ENCODE assay signal across 8 cellular contexts in the genomic region with DNA sequence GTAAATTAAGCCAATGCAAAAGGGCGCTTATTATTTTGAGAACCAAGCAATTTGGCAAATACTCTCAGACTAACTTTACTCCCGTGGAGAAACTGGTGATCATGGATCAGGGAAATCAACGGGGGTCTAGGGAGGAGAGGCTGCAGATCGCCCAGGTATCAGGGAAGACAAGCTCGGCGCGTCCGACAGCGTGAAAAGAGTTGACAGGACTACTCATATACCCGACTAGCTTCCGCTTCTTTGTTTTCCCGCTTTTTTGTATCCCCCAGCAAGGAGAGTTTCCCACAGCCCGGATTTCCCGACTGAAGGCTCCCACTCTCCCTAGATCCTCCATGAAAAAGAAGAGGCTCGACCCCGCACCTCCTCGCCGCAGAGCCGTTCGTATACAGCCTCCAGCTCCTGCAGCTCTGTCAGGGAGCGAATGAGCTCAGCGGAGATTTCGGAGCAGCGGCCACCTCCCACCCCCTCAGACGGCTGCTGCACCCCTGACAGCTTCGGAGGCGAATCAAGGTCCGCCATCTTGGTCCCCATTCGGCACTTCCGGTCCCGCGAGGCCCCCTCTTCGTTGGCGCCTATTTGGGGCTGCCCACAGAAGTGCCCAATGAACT. TPM values are rescaled to one million over a fixed set of nuclear protein-coding genes. Genes with fewer than 3 reads are reported as not detected.
DNase-seq lines count a peak whose midpoint lies in the region; ATAC-seq and TF ChIP-seq lines count a peak whose summit lies in the region.

A gene (minus strand): TSS at position 542 of the 608 bp plus-strand sequence. CDS start 11 bp downstream, at position 531.

- ATAC-seq in GM21717 (IDR thresholded peaks at IDR 0.05; ENCODE audit: unreplicated experiment) (peak; percentile 60), omental fat pad (ENCODE audit: low FRiP score) (peak; percentile 81)
- peak; percentile 81 to 85 for ATAC-seq in activated naive CD4-positive, alpha-beta T cell treated with anti-CD3 and anti-CD28 coated beads, Interleukin-2, amount 50 U/mL, for 72 hours

- H3K4me2 ChIP-seq in Loucy (ENCODE audit: low read depth, low read length, poor library complexity, severe bottlenecking) = peak within 1 kb of the TSS; percentile 99

- H3K79me2 ChIP-seq in Loucy (ENCODE audit: insufficient read depth, low read length) = peaks cover 63% of the 10 kb centered on the region

- peaks cover 61% of the 10 kb centered on the region for H4K20me1 ChIP-seq in Loucy (ENCODE audit: insufficient read depth, low read length, poor library complexity, severe bottlenecking)

- H3K27me3 ChIP-seq in Loucy (ENCODE audit: insufficient read depth, low read length, poor library complexity, severe bottlenecking) (peaks cover 9% of the 10 kb centered on the region), testis (no peaks in the 10 kb centered on the region)

- intact Hi-C loops in testis (cut with DNase I; ENCODE audit: low total_unique reads) = loop anchor here (10.0 kb wide), 1 partner anchor 132 kb away; no protein-coding TSS in a partner anchor

- peak within 1 kb of the TSS; percentile 99 for H3K9ac ChIP-seq in Loucy (ENCODE audit: low read depth, low read length, poor library complexity, severe bottlenecking)

- peaks cover 16% of the 10 kb centered on the region for H3K36me3 ChIP-seq in Loucy (ENCODE audit: insufficient read depth, low read length)
- no peaks in the 10 kb centered on the region for H3K36me3 ChIP-seq in testis (ENCODE audit: low read depth, missing control alignments)

- H2AFZ ChIP-seq in Loucy (ENCODE audit: low read length) = peak within 1 kb of the TSS; percentile 94

- no peak for TF ChIP-seq CTCF in Loucy (conservative IDR thresholded peaks at IDR 0.05; ENCODE audit: low read length)
- no peak for TF ChIP-seq CTCF in omental fat pad (IDR thresholded peaks at IDR 0.05)
- TF ChIP-seq CTCF in testis (IDR thresholded peaks at IDR 0.05) = no peak

- H3K4me3 ChIP-seq in Loucy (ENCODE audit: low read length, poor library complexity, severe bottlenecking) = peak within 1 kb of the TSS; percentile 99
- H3K4me3 ChIP-seq in testis = peak within 1 kb of the TSS; percentile 78 to 98

- H3K4me1 ChIP-seq in Loucy (ENCODE audit: insufficient read depth, low read length, poor library complexity, severe bottlenecking) (peaks cover 46% of the 10 kb centered on the region), testis (peaks cover 8% of the 10 kb centered on the region)

- peaks cover 7% of the 10 kb centered on the region for H3F3A ChIP-seq in Loucy (ENCODE audit: low read depth)

- H3K9me2 ChIP-seq in Loucy (replicated peaks; ENCODE audit: low read depth, low read length) = no peaks in the 10 kb centered on the region

- no peak for TF ChIP-seq POLR2A in testis (IDR thresholded peaks at IDR 0.05)

- DNase-seq in DMS 273 (lab: John Stamatoyannopoulos, UW; ENCODE audit: unreplicated experiment) (peak; percentile 93), SKM-1 treated with dmso at 0.1 percent for 144 hours (lab: John Stamatoyannopoulos, UW; ENCODE audit: unreplicated experiment) (peak; percentile 82), glomerular visceral epithelial cell (ENCODE audit: extremely low spot score) (peak; percentile 82), omental fat pad (ENCODE audit: low spot score) (peak; percentile 64), testis (peak; percentile 91)
- DNase-seq in activated naive CD4-positive, alpha-beta T cell treated with anti-CD3 and anti-CD28 coated beads, Interleukin-2, amount 50 U/mL, for 72 hours (ENCODE audit: low spot score in 2 of 2) = peak; percentile 89

- H3K27ac Mint-ChIP-seq in activated naive CD4-positive, alpha-beta T cell treated with anti-CD3 and anti-CD28 coated beads, Interleukin-2, amount 50 U/mL, for 72 hours = peak within 1 kb of the TSS; percentile 99 to 100

- H3K27ac ChIP-seq in testis = peak within 1 kb of the TSS; percentile 87 to 95

- H3K36me3 Mint-ChIP-seq in activated naive CD4-positive, alpha-beta T cell treated with anti-CD3 and anti-CD28 coated beads, Interleukin-2, amount 50 U/mL, for 72 hours = peaks cover 49 to 54% of the 10 kb centered on the region in 2 donors

- no peaks in the 10 kb centered on the region for H3K9me3 Mint-ChIP-seq in activated naive CD4-positive, alpha-beta T cell treated with anti-CD3 and anti-CD28 coated beads, Interleukin-2, amount 50 U/mL, for 72 hours

- H3K9me3 ChIP-seq in Loucy (ENCODE audit: insufficient read depth, low read depth, low read length) (no peaks in the 10 kb centered on the region), testis (no peaks in the 10 kb centered on the region)

- WGBS in testis, 2 donors = 0% methylated on average over 34 of the region's 34 CpGs

RNA-seq across cellular contexts. Expression of the gene that starts here (rescaled TPM):
- total RNA-seq in activated naive CD4-positive, alpha-beta T cell treated with anti-CD3 and anti-CD28 coated beads, Interleukin-2, amount 50 U/mL, for 72 hours = 10 to 100 TPM; 37.5 to 41.2 TPM
- 10 to 100 TPM; 23.3 to 59.1 (median 29.6) TPM for total RNA-seq in omental fat pad
- total RNA-seq in testis = 10 to 100 TPM; 85.2 to 85.9 TPM
- polyA plus RNA-seq in testis (ENCODE audit: insufficient read depth, low read depth, low replicate concordance) = 65.9 TPM

Comparison
In these comparisons a context has a peak if more than half of its experiments do, and no peak if none do; other contexts are left out.
1. Peak in every context shown above with its lines: DNase-seq, ATAC-seq, H3K4me3 ChIP-seq and H3K27ac ChIP-seq.